Comparison of ENCODE assay signal across 17 cellular contexts in the genomic region with DNA sequence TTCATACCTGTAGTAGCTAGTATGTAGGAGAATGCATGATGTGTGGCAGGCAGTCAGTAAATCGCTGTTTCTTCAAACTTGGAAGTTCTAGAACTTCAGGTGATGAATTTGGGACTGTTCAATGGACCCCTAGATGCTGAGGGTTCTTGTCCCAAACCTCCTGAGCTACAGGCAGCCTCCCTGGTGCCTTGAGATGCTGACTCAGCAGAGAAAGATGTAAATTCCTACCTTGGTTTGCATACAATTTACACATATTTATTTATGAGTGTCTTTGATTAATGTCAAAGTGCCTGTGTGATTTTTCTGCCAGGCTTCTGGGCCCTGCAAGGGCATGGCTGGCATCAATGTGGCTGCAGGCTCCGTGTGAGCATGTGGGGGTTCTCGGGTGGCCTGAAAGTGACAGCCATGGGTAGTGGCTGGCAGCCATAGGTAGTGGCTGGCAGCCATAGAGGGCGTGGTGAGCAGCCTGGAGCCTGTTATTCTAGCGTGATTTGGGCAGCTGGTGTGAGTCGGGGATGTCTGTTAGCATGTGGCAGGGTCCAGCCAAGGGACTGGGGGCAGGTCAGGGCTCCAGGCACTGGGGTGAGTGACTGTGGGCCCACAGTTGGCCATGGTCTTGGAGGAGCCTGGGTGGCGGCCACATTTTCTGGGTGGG. TPM values are rescaled to one million over a fixed set of nuclear protein-coding genes. Genes with fewer than 3 reads are reported as not detected.
DNase-seq lines count a peak whose midpoint lies in the region; ATAC-seq, FAIRE-seq and TF ChIP-seq lines count a peak whose summit lies in the region.
"Had no signal": no experiment of that assay in that cellular context is flagged by ENCODE, and none has a peak within 500 bp of the region (broad histone marks: within the 10 kb centered on the region; RNA-seq: fewer than 3 reads in every experiment).

No MANE protein-coding gene starts in this region.

- H3K4me2 ChIP-seq in OCI-LY3 (ENCODE audit: low read length) = peak overlapping the region; percentile 81
- H3K4me2 ChIP-seq: PC-9 had no signal

- no peaks in the 10 kb centered on the region for H3K9me3 ChIP-seq in OCI-LY3 (ENCODE audit: insufficient read depth, low read length)

- in situ Hi-C loops in brain microvascular endothelial cell (cut with HindIII; ENCODE audit: low pct_ligation_motif_present, low sequenced_read_pairs) = no loop called here

- no peak for FAIRE-seq in urothelium cell line (lab: Jason Lieb, UNC)
- FAIRE-seq: GM12892, H54 had no signal

- H3K4me3 ChIP-seq in OCI-LY3 (ENCODE audit: low read length) = peak overlapping the region; percentile 30; the same call in 1 of the 2 replicates
- H3K4me3 ChIP-seq in brain microvascular endothelial cell (ENCODE audit: low read depth, low read length) = no peak overlapping the region
- H3K4me3 ChIP-seq: PC-9 had no signal

- peaks cover 99% of the 10 kb centered on the region for H3K79me2 ChIP-seq in OCI-LY3 (ENCODE audit: low read length)

- peak overlapping the region; percentile 88 for H3K27ac ChIP-seq in OCI-LY3 (ENCODE audit: low read length)
- no peak overlapping the region for H3K27ac ChIP-seq in brain microvascular endothelial cell
- H3K27ac ChIP-seq: C4-2B, PC-9 had no signal

- H3K9me3 Mint-ChIP-seq in stimulated activated effector memory CD8-positive, alpha-beta T cell treated with anti-CD3 and anti-CD28 coated beads, Interleukin-12 subunit alpha, Interleukin-12 subunit beta, amount 100 ng/mL, for 72 hours = no peaks in the 10 kb centered on the region

- no peak overlapping the region for H2AFZ ChIP-seq in OCI-LY3 (ENCODE audit: low read depth, low read length)
- H2AFZ ChIP-seq: PC-9 had no signal

- H3K4me1 Mint-ChIP-seq in stimulated activated effector memory CD8-positive, alpha-beta T cell treated with anti-CD3 and anti-CD28 coated beads, Interleukin-12 subunit alpha, Interleukin-12 subunit beta, amount 100 ng/mL, for 72 hours = peaks cover 7% of the 10 kb centered on the region

- no peaks in the 10 kb centered on the region for H3K36me3 Mint-ChIP-seq in stimulated activated effector memory CD8-positive, alpha-beta T cell treated with anti-CD3 and anti-CD28 coated beads, Interleukin-12 subunit alpha, Interleukin-12 subunit beta, amount 100 ng/mL, for 72 hours

- H4K20me1 ChIP-seq in OCI-LY3 (ENCODE audit: insufficient read depth, low read length) = peaks cover 71% of the 10 kb centered on the region

- intact Hi-C loops in Right ventricle myocardium superior (cut with DNase I) (no loop called here), left cardiac atrium (cut with DNase I) (no loop called here)

- ATAC-seq in Right ventricle myocardium superior (ENCODE audit: poor library complexity) = peak; percentile 31
- no peak for ATAC-seq in left cardiac atrium
- ATAC-seq in esophagus mucosa = peak; percentile 33
- ATAC-seq in stimulated activated effector memory CD8-positive, alpha-beta T cell treated with anti-CD3 and anti-CD28 coated beads, Interleukin-12 subunit alpha, Interleukin-12 subunit beta, amount 100 ng/mL, for 72 hours = no peak

- peak overlapping the region; percentile 65; the same call in 1 of the 2 replicates for H3K9ac ChIP-seq in OCI-LY3 (ENCODE audit: low read length)

- H3K27ac Mint-ChIP-seq in stimulated activated effector memory CD8-positive, alpha-beta T cell treated with anti-CD3 and anti-CD28 coated beads, Interleukin-12 subunit alpha, Interleukin-12 subunit beta, amount 100 ng/mL, for 72 hours = peak overlapping the region; percentile 59

- DNase-seq in Right ventricle myocardium superior (no peak), left cardiac atrium (no peak), brain microvascular endothelial cell (no peak), GDM1 (lab: John Stamatoyannopoulos, UW) (no peak), urothelium cell line (ENCODE audit: low spot score) (no peak)
- DNase-seq in stimulated activated effector memory CD8-positive, alpha-beta T cell treated with anti-CD3 and anti-CD28 coated beads, Interleukin-12 subunit alpha, Interleukin-12 subunit beta, amount 100 ng/mL, for 72 hours (ENCODE audit: low spot score in 2 of 2) = no peak
- DNase-seq: NCI-H1048; NCI-H187; NCI-H226; NCI-H524 treated with DMSO at 0.1 percent for 48 hours; NK-92 treated with Interleukin-12 subunit alpha and Interleukin-12 subunit beta, amount 100 ng/mL, for 24 hours; PC-9 had no signal

- H3K36me3 ChIP-seq in OCI-LY3 (replicated peaks; ENCODE audit: low read depth, low read length) (peaks cover 23% of the 10 kb centered on the region), brain microvascular endothelial cell (replicated peaks) (no peaks in the 10 kb centered on the region)

- no peak for TF ChIP-seq CTCF in OCI-LY3 (IDR thresholded peaks at IDR 0.05; ENCODE audit: low read depth, low read length)
- no peak for TF ChIP-seq CTCF in brain microvascular endothelial cell (IDR thresholded peaks at IDR 0.05; ENCODE audit: low read depth, low read length, missing control alignments)

- peaks cover 80% of the 10 kb centered on the region for H3K4me1 ChIP-seq in OCI-LY3 (ENCODE audit: low read length)

- H3K4me3 Mint-ChIP-seq in stimulated activated effector memory CD8-positive, alpha-beta T cell treated with anti-CD3 and anti-CD28 coated beads, Interleukin-12 subunit alpha, Interleukin-12 subunit beta, amount 100 ng/mL, for 72 hours = no peak overlapping the region

- H3K27me3 ChIP-seq in OCI-LY3 (ENCODE audit: low read depth, low read length) = no peaks in the 10 kb centered on the region
- no peaks in the 10 kb centered on the region for H3K27me3 ChIP-seq in brain microvascular endothelial cell (replicated peaks)

RNA-seq across cellular contexts. Expression of a gene that starts 13.2 kb away (rescaled TPM):
- total RNA-seq in Right ventricle myocardium superior (0.16 TPM), left cardiac atrium (under 1 TPM in 1 of 2 donors, not detected in 1; 0.09 TPM), esophagus mucosa (6.0 TPM)
- total RNA-seq: PC-9 had no signal

RNA-seq across cellular contexts. Expression of a gene that starts 47.2 kb away (rescaled TPM):
- 46.5 TPM for total RNA-seq in Right ventricle myocardium superior
- 10 to 100 TPM; 24.7 to 37.8 TPM for total RNA-seq in left cardiac atrium
- 30.3 TPM for total RNA-seq in esophagus mucosa

RNA-seq across cellular contexts. Expression of a gene that starts 54.4 kb away (rescaled TPM):
- total RNA-seq in Right ventricle myocardium superior (25.4 TPM), left cardiac atrium (10 to 100 TPM in 1 of 2 donors, 1 to 10 TPM in 1; 9.9 to 18.6 TPM), esophagus mucosa (10.6 TPM)

Comparison
In these comparisons a context has a peak if more than half of its experiments do, and no peak if none do; other contexts are left out.
1. ATAC-seq: peak in Right ventricle myocardium superior (single experiment) and esophagus mucosa (single experiment); none in left cardiac atrium (0 of 2) and stimulated activated effector memory CD8-positive, alpha-beta T cell treated with anti-CD3 and anti-CD28 coated beads, Interleukin-12 subunit alpha, Interleukin-12 subunit beta, amount 100 ng/mL, for 72 hours (single experiment).